Comparison of ENCODE assay signal across 16 cellular contexts in the genomic region with DNA sequence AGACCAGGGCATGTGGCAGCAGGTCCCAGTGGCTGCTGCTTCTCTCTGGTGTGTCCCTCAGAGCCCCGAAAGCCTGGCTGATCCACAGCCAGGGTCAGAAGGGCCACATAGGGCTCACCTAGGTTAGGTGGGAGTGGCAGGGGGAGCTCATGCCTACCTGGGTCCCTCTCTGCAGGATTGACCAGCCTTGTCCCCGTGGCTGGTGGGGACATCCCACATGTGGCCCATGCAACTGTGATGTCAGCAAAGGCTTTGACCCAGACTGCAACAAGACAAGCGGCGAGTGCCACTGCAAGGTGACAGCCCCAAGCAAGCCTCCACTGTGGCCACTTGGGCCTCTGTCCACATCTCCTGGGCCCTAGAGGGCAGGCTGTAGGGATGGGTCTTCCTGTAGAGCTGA. TPM values are rescaled to one million over a fixed set of nuclear protein-coding genes. Genes with fewer than 3 reads are reported as not detected.
DNase-seq lines count a peak whose midpoint lies in the region; ATAC-seq, FAIRE-seq and TF ChIP-seq lines count a peak whose summit lies in the region.
"Had no signal": no experiment of that assay in that cellular context is flagged by ENCODE, and none has a peak within 500 bp of the region (broad histone marks: within the 10 kb centered on the region; RNA-seq: fewer than 3 reads in every experiment).

No MANE protein-coding gene starts in this region.

- no peaks in the 10 kb centered on the region for H3K27me3 ChIP-seq in osteoblast (ENCODE audit: insufficient read depth, low read length)
- H3K27me3 ChIP-seq: BE2C had no signal

- POLR2A ChIA-PET in RWPE1 (lab: Yijun Ruan, JAX; ENCODE audit: low non-redundant PET) = no interaction called here

- no peak overlapping the region for H2AFZ ChIP-seq in osteoblast (ENCODE audit: low read length)
- H2AFZ ChIP-seq: GM23338 had no signal

- no peak overlapping the region for H3K4me3 Mint-ChIP-seq in activated T-cell treated with anti-CD3 and anti-CD28 coated beads, Interleukin-2, amount 50 U/mL, for 72 hours
- H3K4me3 Mint-ChIP-seq: CD8-positive, alpha-beta T cell; GM23338 had no signal

- H3K9me3 Mint-ChIP-seq in activated T-cell treated with anti-CD3 and anti-CD28 coated beads, Interleukin-2, amount 50 U/mL, for 72 hours = no peaks in the 10 kb centered on the region
- H3K9me3 Mint-ChIP-seq: CD8-positive, alpha-beta T cell; GM23338 had no signal

- H4K20me1 ChIP-seq in osteoblast (ENCODE audit: insufficient read depth, low read length) = no peaks in the 10 kb centered on the region

- TF ChIP-seq POLR2A in GM12892 (IDR thresholded peaks at IDR 0.05; ENCODE audit: low read depth, low read length) = no peak

- CTCF ChIA-PET in RWPE1 (lab: Yijun Ruan, JAX) = interaction anchor here (0.5 to 1.5 kb wide), 4 partner anchors 8 to 165 kb away, joined by 3 to 13 read pairs (median 4); a partner anchor contains a TSS

- no peaks in the 10 kb centered on the region for H3K36me3 Mint-ChIP-seq in activated T-cell treated with anti-CD3 and anti-CD28 coated beads, Interleukin-2, amount 50 U/mL, for 72 hours (ENCODE audit: insufficient read depth in 2 of 2)

- no peak overlapping the region for H3K4me3 ChIP-seq in osteoblast (ENCODE audit: insufficient read depth, low read length)
- H3K4me3 ChIP-seq: A549, GM12878, GM23338 had no signal

- H3K27ac ChIP-seq in RWPE1 (peak overlapping the region; percentile 92), cingulate gyrus (ENCODE audit: low read depth, low read length) (peak overlapping the region; percentile 97), osteoblast (ENCODE audit: low read depth, low read length) (no peak overlapping the region)
- H3K27ac ChIP-seq: C4-2B had no signal

- H3K4me1 ChIP-seq in osteoblast (ENCODE audit: insufficient read depth, low read length) = peaks cover 6% of the 10 kb centered on the region
- H3K4me1 ChIP-seq: A549 had no signal

- H3K79me2 ChIP-seq in osteoblast (ENCODE audit: insufficient read depth, low read length) = no peaks in the 10 kb centered on the region

- H3K4me1 Mint-ChIP-seq in activated T-cell treated with anti-CD3 and anti-CD28 coated beads, Interleukin-2, amount 50 U/mL, for 72 hours (ENCODE audit: low read depth) = no peaks in the 10 kb centered on the region

- ATAC-seq in activated T-cell treated with anti-CD3 and anti-CD28 coated beads, Interleukin-2, amount 50 U/mL, for 72 hours (replicated peaks in 1 of 2) = no peak
- ATAC-seq: A549; CD8-positive, alpha-beta T cell; GM12878; GM23338 had no signal

- no peak overlapping the region for H3K27ac Mint-ChIP-seq in activated T-cell treated with anti-CD3 and anti-CD28 coated beads, Interleukin-2, amount 50 U/mL, for 72 hours
- H3K27ac Mint-ChIP-seq: CD8-positive, alpha-beta T cell; GM23338 had no signal

- H3K4me2 ChIP-seq in osteoblast (ENCODE audit: insufficient read depth, low read length) = no peak overlapping the region
- H3K4me2 ChIP-seq: A549, GM23338 had no signal

- no peak for DNase-seq in RWPE1 (ENCODE audit: low spot score)
- DNase-seq in osteoblast (ENCODE audit: insufficient read length, low spot score, missing footprints) = peak; percentile 78
- no peak for DNase-seq in GM12892 (ENCODE audit: insufficient read length)
- DNase-seq in activated T-cell treated with anti-CD3 and anti-CD28 coated beads, Interleukin-2, amount 50 U/mL, for 72 hours = no peak
- no peak for DNase-seq in GF-D8 (lab: John Stamatoyannopoulos, UW)
- DNase-seq: BE2C, COR-L47, H7 had no signal

- no peaks in the 10 kb centered on the region for H3K9me3 ChIP-seq in osteoblast (ENCODE audit: low read depth, low read length)
- H3K9me3 ChIP-seq: A549, BE2C had no signal

- TF ChIP-seq CTCF in RWPE1 (conservative IDR thresholded peaks at IDR 0.05; ENCODE audit: low read depth) (no peak), osteoblast (IDR thresholded peaks at IDR 0.05; ENCODE audit: extremely low read depth, low read depth, low read length) (no peak)

- no peaks in the 10 kb centered on the region for H3K36me3 ChIP-seq in osteoblast (ENCODE audit: insufficient read depth, low read length)
- H3K36me3 ChIP-seq: BE2C had no signal

- no peaks in the 10 kb centered on the region for H3K27me3 Mint-ChIP-seq in activated T-cell treated with anti-CD3 and anti-CD28 coated beads, Interleukin-2, amount 50 U/mL, for 72 hours (ENCODE audit: low read depth)

- FAIRE-seq in GM12892 (lab: Jason Lieb, UNC) = no peak
- FAIRE-seq: A549, D721Med, GM12878 had no signal

RNA-seq across cellular contexts. Expression of a gene that starts 15.7 kb away (rescaled TPM):
- total RNA-seq in osteoblast = 1.4 and 1.5 TPM in 2 replicates
- polyA plus RNA-seq in GM12892 (2012; ENCODE audit: missing spikeins) = 0.25 TPM
- 1 to 10 TPM; 2.5 to 3.1 TPM for total RNA-seq in activated T-cell treated with anti-CD3 and anti-CD28 coated beads, Interleukin-2, amount 50 U/mL, for 72 hours

RNA-seq across cellular contexts. Expression of a gene that starts 17.9 kb away (rescaled TPM):
- 5.4 and 5.9 TPM in 2 replicates for total RNA-seq in osteoblast
- 2.4 TPM for polyA plus RNA-seq in GM12892 (2012; ENCODE audit: missing spikeins)
- 10 to 100 TPM; 17.5 to 18.3 TPM for total RNA-seq in activated T-cell treated with anti-CD3 and anti-CD28 coated beads, Interleukin-2, amount 50 U/mL, for 72 hours
- total RNA-seq: CD8-positive, alpha-beta T cell had no signal

RNA-seq across cellular contexts. Expression of a gene that starts 41.8 kb away (rescaled TPM):
- total RNA-seq in osteoblast = not detected in 2 replicates
- not detected for polyA plus RNA-seq in GM12892 (2012; ENCODE audit: missing spikeins)
- total RNA-seq in activated T-cell treated with anti-CD3 and anti-CD28 coated beads, Interleukin-2, amount 50 U/mL, for 72 hours = not detected
- total RNA-seq: CD8-positive, alpha-beta T cell; GM12878; GM23338; H7 had no signal
- polyA plus RNA-seq: A549, AG04450, GM23338 had no signal

RNA-seq across cellular contexts. Expression of a gene that starts 51.3 kb away (rescaled TPM):
- total RNA-seq in osteoblast = 361 and 392 TPM in 2 replicates
- 87.9 TPM for polyA plus RNA-seq in GM12892 (2012; ENCODE audit: missing spikeins)
- total RNA-seq in activated T-cell treated with anti-CD3 and anti-CD28 coated beads, Interleukin-2, amount 50 U/mL, for 72 hours = 100 to 1,000 TPM; 413 to 456 TPM
